In the genomic region with DNA sequence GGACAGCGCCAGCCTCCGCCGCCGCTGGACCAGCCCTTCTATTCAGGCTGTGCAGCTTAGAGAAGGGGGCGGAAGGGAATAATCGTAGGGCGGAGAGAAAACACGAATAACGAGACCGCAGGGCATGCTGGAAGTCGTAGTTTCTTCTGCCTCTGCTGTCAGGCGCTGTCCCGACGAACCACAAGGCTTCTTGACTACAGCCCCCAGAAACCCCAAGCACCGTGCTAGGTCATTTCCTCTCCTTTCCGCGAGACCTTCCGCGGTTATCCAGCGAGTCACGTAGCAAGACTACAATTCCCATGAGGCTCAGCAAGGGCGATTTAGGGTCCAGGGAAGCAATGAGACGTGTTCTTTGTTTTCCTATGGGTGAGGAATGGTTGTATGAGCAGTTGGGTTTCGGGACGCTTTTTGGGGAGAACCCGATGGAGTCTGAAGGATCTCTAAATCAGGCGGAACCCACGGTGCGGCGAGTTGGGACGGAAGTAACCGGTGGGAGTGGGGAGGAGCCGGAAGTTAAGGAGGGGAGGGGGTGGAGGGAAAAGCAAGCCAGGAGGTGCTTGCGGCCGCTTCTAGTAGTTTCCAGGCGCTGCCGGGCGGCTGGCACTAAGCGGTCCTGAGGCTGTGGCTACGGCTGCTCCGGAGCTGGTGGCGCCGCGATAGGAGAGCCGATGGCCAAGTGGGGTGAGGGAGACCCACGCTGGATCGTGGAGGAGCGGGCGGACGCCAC, we compare ENCODE assay signal across 8 cellular contexts. TPM values are rescaled to one million over a fixed set of nuclear protein-coding genes. Genes with fewer than 3 reads are reported as not detected.
A peak's percentile ranks its signal among the peaks of the same experiment; 100 is the strongest.
DNase-seq lines count a peak whose midpoint lies in the region; ATAC-seq and TF ChIP-seq lines count a peak whose summit lies in the region.

A gene (plus strand): TSS at position 572 of the 727 bp plus-strand sequence. CDS start 97 bp downstream, at position 669.
A gene (minus strand): TSS at position 80 of the 727 bp plus-strand sequence. CDS start 3,499 bp downstream, outside the sequence.

- 0% methylated on average over 39 to 50 of the region's 50 CpGs for WGBS in testis, 2 donors

- no peaks in the 10 kb centered on the region for H3K9me3 ChIP-seq in testis

- H3K27ac ChIP-seq in testis: peak within 1 kb of the TSS; percentile 92 to 99

- H3K36me3 Mint-ChIP-seq in activated naive CD4-positive, alpha-beta T cell treated with anti-CD3 and anti-CD28 coated beads, Interleukin-2, amount 50 U/mL, for 72 hours: peaks cover 49 to 54% of the 10 kb centered on the region in 2 donors

- H3K27ac Mint-ChIP-seq in activated naive CD4-positive, alpha-beta T cell treated with anti-CD3 and anti-CD28 coated beads, Interleukin-2, amount 50 U/mL, for 72 hours: peak within 1 kb of the TSS; percentile 93 to 100

- ATAC-seq in HG02610 (IDR thresholded peaks at IDR 0.05; ENCODE audit: unreplicated experiment) (peak; percentile 91), omental fat pad (ENCODE audit: low FRiP score) (peak; percentile 98)
- ATAC-seq in activated naive CD4-positive, alpha-beta T cell treated with anti-CD3 and anti-CD28 coated beads, Interleukin-2, amount 50 U/mL, for 72 hours: peak; percentile 96

- intact Hi-C loops in testis (cut with DNase I; ENCODE audit: low total_unique reads): no loop called here

- TF ChIP-seq CTCF in omental fat pad (IDR thresholded peaks at IDR 0.05) (no peak), testis (IDR thresholded peaks at IDR 0.05) (peak in 1 of 3 experiments; percentile 46)

- TF ChIP-seq POLR2A in testis (IDR thresholded peaks at IDR 0.05): peak; percentile 58

- H3K9me3 Mint-ChIP-seq in activated naive CD4-positive, alpha-beta T cell treated with anti-CD3 and anti-CD28 coated beads, Interleukin-2, amount 50 U/mL, for 72 hours: no peaks in the 10 kb centered on the region

- DNase-seq in NCI-H1092 treated with DMSO at 0.1 percent for 48 hours (lab: John Stamatoyannopoulos, UW) (peak; percentile 99), SKM-1 (lab: John Stamatoyannopoulos, UW; ENCODE audit: unreplicated experiment) (peak; percentile 77), glomerular visceral epithelial cell (ENCODE audit: extremely low spot score) (peak; percentile 98), omental fat pad (ENCODE audit: low spot score) (peak; percentile 70), testis (peak; percentile 100)
- DNase-seq in activated naive CD4-positive, alpha-beta T cell treated with anti-CD3 and anti-CD28 coated beads, Interleukin-2, amount 50 U/mL, for 72 hours (ENCODE audit: low spot score in 2 of 2): peak; percentile 85 to 95

- peak within 1 kb of the TSS; percentile 90 for H3K4me3 ChIP-seq in GM08714 (ENCODE audit: low read length)
- peak within 1 kb of the TSS; percentile 93 to 99 for H3K4me3 ChIP-seq in testis

- H3K36me3 ChIP-seq in testis (ENCODE audit: low read depth, missing control alignments): no peaks in the 10 kb centered on the region

- H3K4me1 ChIP-seq in testis: peaks cover 21% of the 10 kb centered on the region

- no peaks in the 10 kb centered on the region for H3K27me3 ChIP-seq in testis

RNA-seq across cellular contexts. Expression of the first gene that starts in this region (rescaled TPM):
- 100 to 1,000 TPM; 192 to 295 TPM for total RNA-seq in activated naive CD4-positive, alpha-beta T cell treated with anti-CD3 and anti-CD28 coated beads, Interleukin-2, amount 50 U/mL, for 72 hours
- total RNA-seq in omental fat pad (100 to 1,000 TPM in 2 of 4 donors, 10 to 100 TPM in 2; 82.4 to 158 (median 101) TPM), testis (100 to 1,000 TPM; 250 to 379 TPM)
- 303 TPM for polyA plus RNA-seq in testis (ENCODE audit: insufficient read depth, low read depth, low replicate concordance)

RNA-seq across cellular contexts. Expression of the second gene that starts in this region (rescaled TPM):
- 10 to 100 TPM; 14.7 to 21.5 TPM for total RNA-seq in activated naive CD4-positive, alpha-beta T cell treated with anti-CD3 and anti-CD28 coated beads, Interleukin-2, amount 50 U/mL, for 72 hours
- total RNA-seq in omental fat pad (10 to 100 TPM in 3 of 4 donors, 1 to 10 TPM in 1; 9.5 to 17.3 (median 14.3) TPM), testis (10 to 100 TPM; 45.8 to 52.3 TPM)
- 39.3 TPM for polyA plus RNA-seq in testis (ENCODE audit: insufficient read depth, low read depth, low replicate concordance)

Comparison
In these comparisons a context has a peak if more than half of its experiments do, and no peak if none do; other contexts are left out.
1. Peak in every context shown above with its lines: DNase-seq, ATAC-seq, H3K4me3 ChIP-seq and H3K27ac ChIP-seq.